Comparison of ENCODE assay signal across 8 cellular contexts in the genomic region with DNA sequence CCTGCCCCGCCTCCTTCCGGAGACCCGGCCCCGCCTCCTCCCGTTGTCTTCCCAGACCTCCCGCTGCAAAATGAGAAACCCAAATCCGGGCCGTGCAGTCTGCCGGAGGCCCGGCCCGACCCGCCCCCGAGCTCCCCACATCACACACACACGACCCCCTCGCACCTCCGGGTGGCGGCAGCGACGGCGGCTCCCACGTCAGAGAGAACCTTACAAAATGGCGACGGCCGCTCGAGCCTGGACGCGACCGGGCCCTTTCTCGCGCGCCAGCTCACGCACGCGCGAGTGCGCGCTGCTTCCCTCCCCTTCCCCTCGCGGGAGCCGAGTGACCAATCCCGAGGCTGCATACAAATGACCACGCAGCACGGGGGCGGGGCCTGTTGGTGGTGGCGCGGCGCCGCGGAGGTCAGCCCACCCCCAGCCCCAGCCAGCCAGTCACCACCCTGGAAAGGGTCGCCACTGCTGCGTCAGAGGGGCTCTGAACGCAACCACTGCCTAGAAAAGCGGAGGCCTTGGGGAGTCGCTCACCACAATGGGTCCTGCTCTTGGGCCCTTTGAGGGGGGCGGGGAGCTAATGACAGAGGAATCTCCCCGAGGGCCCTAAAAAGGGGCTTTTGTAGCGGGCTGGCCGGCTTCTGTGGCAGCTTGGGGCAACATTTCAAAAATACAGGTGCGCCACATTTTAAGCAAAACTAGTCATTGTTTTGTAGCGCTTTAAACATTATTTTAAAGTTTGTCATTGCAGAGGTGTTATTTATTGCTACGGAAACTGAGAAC. TPM values are rescaled to one million over a fixed set of nuclear protein-coding genes. Genes with fewer than 3 reads are reported as not detected.
DNase-seq lines count a peak whose midpoint lies in the region; ATAC-seq, FAIRE-seq and TF ChIP-seq lines count a peak whose summit lies in the region.

A gene with protein sequence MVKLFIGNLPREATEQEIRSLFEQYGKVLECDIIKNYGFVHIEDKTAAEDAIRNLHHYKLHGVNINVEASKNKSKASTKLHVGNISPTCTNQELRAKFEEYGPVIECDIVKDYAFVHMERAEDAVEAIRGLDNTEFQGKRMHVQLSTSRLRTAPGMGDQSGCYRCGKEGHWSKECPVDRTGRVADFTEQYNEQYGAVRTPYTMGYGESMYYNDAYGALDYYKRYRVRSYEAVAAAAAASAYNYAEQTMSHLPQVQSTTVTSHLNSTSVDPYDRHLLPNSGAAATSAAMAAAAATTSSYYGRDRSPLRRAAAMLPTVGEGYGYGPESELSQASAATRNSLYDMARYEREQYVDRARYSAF (minus strand): TSS at position 289 of the 777 bp plus-strand sequence. CDS start 808 bp downstream, outside the sequence.

- intact Hi-C loops in mammary epithelial cell (cut with micrococcal nuclease) = loop anchor here (1.0 to 2.0 kb wide), 4 partner anchors 61 to 269 kb away; a partner anchor contains a TSS

- no TSS peak for BruUV-seq in mammary epithelial cell (replicated peaks; lab: Mats Ljungman, UMichigan)

- H2AFZ ChIP-seq in mammary epithelial cell (ENCODE audit: low read depth, low read length) = peak within 1 kb of the TSS; percentile 69

- peak within 1 kb of the TSS; percentile 98 for H3K4me2 ChIP-seq in mammary epithelial cell (ENCODE audit: insufficient read depth, low read depth, low read length)

- H4K20me1 ChIP-seq in mammary epithelial cell (ENCODE audit: insufficient read depth, low read length) = no peaks in the 10 kb centered on the region

- dilution Hi-C loops in mammary epithelial cell (cut with HindIII; ENCODE audit: low sequenced_read_pairs) = loop anchor here (5.0 to 25.0 kb wide), 2 partner anchors 75 to 265 kb away; a partner anchor contains a TSS

- H3K4me1 ChIP-seq in mammary epithelial cell (ENCODE audit: insufficient read depth, low read length) (peaks cover 18% of the 10 kb centered on the region), small intestine (ENCODE audit: control insufficient read depth in 2 of 2, insufficient read depth in 1 of 2, low read depth in 1 of 2, low read length in 1 of 2) (peaks cover 9 to 12% of the 10 kb centered on the region in 2 donors)

- FAIRE-seq in small intestine (lab: Jason Lieb, UNC) = no peak

- H3K27me3 ChIP-seq in mammary epithelial cell (ENCODE audit: insufficient read depth, low read length) (no peaks in the 10 kb centered on the region), small intestine (ENCODE audit: control insufficient read depth in 2 of 2, insufficient read depth in 2 of 2, low read length in 2 of 2) (no peaks in the 10 kb centered on the region)

- in situ Hi-C loops in mammary epithelial cell (cut with MboI; ENCODE audit: low sequenced_read_pairs in 2 of 2) = loop anchor here in 1 of 2 donors (25.0 kb wide), 1 partner anchor 265 kb away; a partner anchor contains a TSS

- CTCF ChIA-PET in mammary epithelial cell (lab: Charles Lee; ENCODE audit: low non-redundant PET) = interaction anchor here (0.5 to 0.6 kb wide), 4 partner anchors 36 to 253 kb away, joined by 3 to 8 read pairs (median 4); a partner anchor contains a TSS

- TF ChIP-seq CTCF in WI38 (IDR thresholded peaks at IDR 0.05; ENCODE audit: low read depth, low read length) = no peak
- TF ChIP-seq CTCF in mammary epithelial cell (conservative IDR thresholded peaks at IDR 0.05 in 1 of 2, IDR thresholded peaks at IDR 0.05 in 1 of 2; ENCODE audit: extremely low read depth in 1 of 2, insufficient read depth in 1 of 2, low read depth in 1 of 2, low read length in 2 of 2) = no peak

- H3K36me3 ChIP-seq in mammary epithelial cell (ENCODE audit: insufficient read depth, low read length) = no peaks in the 10 kb centered on the region
- no peaks in the 10 kb centered on the region for H3K36me3 ChIP-seq in small intestine (ENCODE audit: control insufficient read depth in 2 of 2, insufficient read depth in 2 of 2, low read length in 2 of 2)

- 1% methylated on average over 36 of the region's 61 CpGs for WGBS in mammary epithelial cell (ENCODE audit: low coverage, missing lambda C conversion rate)
- 0 to 1% (median 0%) methylated on average over 45 to 61 of the region's 61 CpGs for WGBS in small intestine, 3 donors

- peak within 1 kb of the TSS; percentile 93 for H3K27ac ChIP-seq in mammary epithelial cell (ENCODE audit: insufficient read depth, low read depth, low read length)
- H3K27ac ChIP-seq in small intestine (ENCODE audit: low read depth in 1 of 2, low read length in 1 of 2) = peak within 1 kb of the TSS; percentile 92 to 93

- H3K9ac ChIP-seq in mammary epithelial cell (ENCODE audit: insufficient read depth, low read length) = peak within 1 kb of the TSS; percentile 78

- H3K9me3 ChIP-seq in mammary epithelial cell (replicated peaks; ENCODE audit: insufficient read depth, low read length) = no peaks in the 10 kb centered on the region
- H3K9me3 ChIP-seq in small intestine (ENCODE audit: control insufficient read depth, low read depth) = no peaks in the 10 kb centered on the region

- H3K79me2 ChIP-seq in mammary epithelial cell (ENCODE audit: insufficient read depth, low read length) = peaks cover 39% of the 10 kb centered on the region

- peak; percentile 98 for DNase-seq in AG08396 (ENCODE audit: low spot score)
- peak; percentile 93 for DNase-seq in NCI-H226
- peak; percentile 89 for DNase-seq in mammary epithelial cell
- DNase-seq in iPS-NIHi11 (ENCODE audit: low spot score) = peak; percentile 95
- DNase-seq in small intestine = peak; percentile 94

- H3K4me3 ChIP-seq in WI38 (ENCODE audit: low read depth, low read length) (peak within 1 kb of the TSS; percentile 77), mammary epithelial cell (replicated peaks in 1 of 3; ENCODE audit: insufficient read depth in 1 of 3, low read depth in 2 of 3, low read length in 3 of 3) (peak within 1 kb of the TSS; percentile 51 to 84 (median 75)), small intestine (ENCODE audit: low read depth in 1 of 2, low read length in 2 of 2) (peak within 1 kb of the TSS; percentile 49 to 74)

- ATAC-seq in GM19023 (IDR thresholded peaks at IDR 0.05; ENCODE audit: unreplicated experiment) = peak; percentile 89
- peak; percentile 81 for ATAC-seq in HG03196 (IDR thresholded peaks at IDR 0.05; ENCODE audit: unreplicated experiment)

RNA-seq across cellular contexts. Expression of the gene that starts here (rescaled TPM):
- total RNA-seq in mammary epithelial cell = 10 to 100 TPM; 12.2 to 15.3 TPM
- polyA plus RNA-seq in mammary epithelial cell = 21.8 TPM
- 8.7 TPM for polyA minus RNA-seq in mammary epithelial cell
- polyA plus RNA-seq in small intestine = 10 to 100 TPM in 1 of 3 donors, 1 to 10 TPM in 2; 7.0 to 12.5 (median 10.0) TPM

Comparison
In these comparisons a context has a peak if more than half of its experiments do, and no peak if none do; other contexts are left out.
1. Peak in every context shown above with its lines: DNase-seq, ATAC-seq, H3K4me3 ChIP-seq and H3K27ac ChIP-seq.